16 cellular contexts compared by ENCODE assay signal in the genomic region with DNA sequence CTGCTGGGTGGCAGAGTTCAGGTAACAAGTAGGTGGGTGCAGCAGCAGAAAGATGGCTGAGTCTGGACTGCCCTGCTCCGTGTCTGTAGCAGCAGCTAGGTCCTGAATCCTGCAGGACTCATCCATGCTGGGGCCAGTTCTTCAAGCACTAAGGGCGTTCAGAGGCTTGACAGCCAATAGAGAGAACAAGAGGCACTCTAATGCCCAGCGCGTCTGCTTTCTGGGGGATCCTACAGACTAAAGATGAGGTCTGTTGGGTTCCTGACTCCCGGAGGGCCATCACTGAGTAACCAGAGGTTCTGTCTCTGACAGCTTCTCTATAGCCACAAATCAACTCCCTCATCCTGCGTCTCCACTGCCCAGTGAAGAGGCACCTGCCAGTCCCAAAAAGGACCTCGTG.
"Had no signal": no experiment of that assay in that cellular context is flagged by ENCODE, and none has a peak within 500 bp of the region (broad histone marks: within the 10 kb centered on the region; RNA-seq: fewer than 3 reads in every experiment).

No MANE protein-coding gene starts in this region.

- H3K27me3 Mint-ChIP-seq: naive thymus-derived CD8-positive, alpha-beta T cell had no signal

- H3K4me1 Mint-ChIP-seq: naive thymus-derived CD8-positive, alpha-beta T cell had no signal

- DNase-seq: effector memory CD8-positive, alpha-beta T cell; gastrocnemius medialis; heart right ventricle; hypothalamus; kidney glomerular epithelial cell; mucosa of descending colon; occipital lobe; stimulated activated CD4-positive, alpha-beta T cell treated with anti-CD3 and anti-CD28 coated beads, Interleukin-12 subunit alpha, Interleukin-12 subunit beta, amount 100 ng/mL, for 4 hours; stimulated activated naive CD4-positive, alpha-beta T cell treated with Interleukin-2 at 50 U/mL for 16 hours; uterus had no signal

- H3K9me3 Mint-ChIP-seq: dendritic cell treated with granulocyte-macrophage colony-stimulating factor and Interleukin-4, amounts not matched to agents 40 ng/mL and 50 ng/mL, for 4 days; effector memory CD8-positive, alpha-beta T cell; neural progenitor cell; type B pancreatic cell had no signal

- H3K4me3 Mint-ChIP-seq: dendritic cell treated with granulocyte-macrophage colony-stimulating factor and Interleukin-4, amounts not matched to agents 40 ng/mL and 50 ng/mL, for 4 days; effector memory CD8-positive, alpha-beta T cell; naive thymus-derived CD8-positive, alpha-beta T cell; neural progenitor cell; type B pancreatic cell had no signal

- H3K27ac Mint-ChIP-seq: dendritic cell treated with granulocyte-macrophage colony-stimulating factor and Interleukin-4, amounts not matched to agents 40 ng/mL and 50 ng/mL, for 4 days; effector memory CD8-positive, alpha-beta T cell; neural progenitor cell; type B pancreatic cell had no signal

- ATAC-seq: effector memory CD8-positive, alpha-beta T cell; gastrocnemius medialis; heart right ventricle; mucosa of descending colon; naive thymus-derived CD8-positive, alpha-beta T cell; pancreas; right lobe of liver had no signal

- H3K36me3 Mint-ChIP-seq: naive thymus-derived CD8-positive, alpha-beta T cell; neural progenitor cell; type B pancreatic cell had no signal
